Comparison of ENCODE assay signal across 12 cellular contexts in genomic region chr1:3894626-3895278, GRCh38. TPM values are rescaled to one million over a fixed set of nuclear protein-coding genes. Genes with fewer than 3 reads are reported as not detected.
DNase-seq lines count a peak whose midpoint lies in the region; ATAC-seq and TF ChIP-seq lines count a peak whose summit lies in the region.
"Had no signal": no experiment of that assay in that cellular context is flagged by ENCODE, and none has a peak within 500 bp of the region (broad histone marks: within the 10 kb centered on the region; RNA-seq: fewer than 3 reads in every experiment).

No MANE protein-coding gene starts in this region.

- H3K18ac ChIP-seq in IMR-90 (ENCODE audit: low read depth, low read length) (no peak overlapping the region), mesenchymal stem cell (ENCODE audit: low read depth in 1 of 2, low read length in 2 of 2) (no peak overlapping the region)

- no peak overlapping the region for H4K5ac ChIP-seq in IMR-90 (ENCODE audit: low read depth, low read length)

- H3K9ac ChIP-seq in IMR-90 (ENCODE audit: low read depth, low read length) (no peak overlapping the region), mesenchymal stem cell (ENCODE audit: low read length) (no peak overlapping the region)
- H3K9ac ChIP-seq: BLaER1 treated with 17β-estradiol and CSF1 and Interleukin-3, amounts not matched to agents 10 nM and 100 nM had no signal

- no peak overlapping the region for H4K91ac ChIP-seq in IMR-90 (ENCODE audit: insufficient read depth, low read depth, low read length)
- H4K91ac ChIP-seq in mesenchymal stem cell (ENCODE audit: low read length), result no peak overlapping the region

- no peak overlapping the region for H2BK20ac ChIP-seq in IMR-90 (ENCODE audit: low read depth, low read length)

- H3K4ac ChIP-seq in IMR-90 (ENCODE audit: low read depth, low read length) (peak overlapping the region; percentile 43; the same call in 1 of the 2 replicates), mesenchymal stem cell (ENCODE audit: low read depth in 1 of 2, low read length in 2 of 2) (no peak overlapping the region)

- 94% methylated on average over 5 of the region's 17 CpGs; no CpG with 5 or more reads in 1 of the 2 experiments for WGBS in IMR-90 (ENCODE audit: extremely low coverage in 2 of 2, insufficient read length in 1 of 2), 2 experiments
- WGBS in esophagus muscularis mucosa, result 78% methylated on average over 14 of the region's 17 CpGs
- 98% methylated on average over 17 of the region's 17 CpGs for WGBS in mesenchymal stem cell
- 94 to 97% (median 95%) methylated on average over 16 to 17 of the region's 17 CpGs for WGBS in spleen, 5 donors

- no peak overlapping the region for H2AK9ac ChIP-seq in IMR-90 (replicated peaks; ENCODE audit: low read depth, low read length, poor library complexity)

- POLR2A ChIA-PET in IMR-90 (lab: Charles Lee; ENCODE audit: unreplicated experiment), result no interaction called here

- peak overlapping the region; percentile 48 for H2BK5ac ChIP-seq in IMR-90 (ENCODE audit: low read depth, low read length, poor library complexity, severe bottlenecking)
- no peak overlapping the region for H2BK5ac ChIP-seq in mesenchymal stem cell (ENCODE audit: low read depth, low read length, poor library complexity, severe bottlenecking)

- H3K4me3 ChIP-seq in IMR-90 (ENCODE audit: insufficient read depth, low read depth, low read length) (no peak overlapping the region), esophagus muscularis mucosa (no peak overlapping the region), mesenchymal stem cell (ENCODE audit: insufficient read depth in 1 of 2, low read depth in 1 of 2, low read length in 2 of 2) (no peak overlapping the region), spleen (no peak overlapping the region)
- H3K4me3 ChIP-seq: BLaER1 treated with 17β-estradiol and CSF1 and Interleukin-3, amounts not matched to agents 10 nM and 100 nM had no signal

- TF ChIP-seq POLR2A in IMR-90 (IDR thresholded peaks at IDR 0.05; ENCODE audit: low read depth, low read length), result no peak
- TF ChIP-seq POLR2A in esophagus muscularis mucosa (IDR thresholded peaks at IDR 0.05; ENCODE audit: low read depth), result no peak
- no peak for TF ChIP-seq POLR2A in spleen (IDR thresholded peaks at IDR 0.05)

- H2BK12ac ChIP-seq in mesenchymal stem cell (ENCODE audit: low read length in 2 of 2), result no peak overlapping the region

- H3K23ac ChIP-seq in IMR-90 (ENCODE audit: low read depth, low read length), result no peak overlapping the region
- peak overlapping the region in 1 of 2 experiments; percentile 42 for H3K23ac ChIP-seq in mesenchymal stem cell (ENCODE audit: low read length in 2 of 2)

- H2AK5ac ChIP-seq in IMR-90 (ENCODE audit: low read depth, low read length) (no peak overlapping the region), mesenchymal stem cell (ENCODE audit: low read length, severe bottlenecking) (peak overlapping the region; percentile 79)

- CTCF ChIA-PET in IMR-90 (lab: Yijun Ruan, JAX), result interaction anchor here (1.0 kb wide), 1 partner anchor 11 kb away, joined by 3 read pairs; no protein-coding TSS in a partner anchor

- H2BK15ac ChIP-seq in IMR-90 (ENCODE audit: low read depth, low read length), result no peak overlapping the region
- no peak overlapping the region for H2BK15ac ChIP-seq in mesenchymal stem cell (ENCODE audit: low read depth, poor library complexity, severe bottlenecking)

- no peak overlapping the region for H3K14ac ChIP-seq in IMR-90 (replicated peaks; ENCODE audit: low read depth, low read length)
- no peak overlapping the region for H3K14ac ChIP-seq in mesenchymal stem cell (ENCODE audit: low read length in 2 of 2)

- dilution Hi-C loops in IMR-90 (cut with HindIII; ENCODE audit: low sequenced_read_pairs, unreplicated experiment), result no loop called here

- DNase-seq in IMR-90 (no peak), esophagus muscularis mucosa (ENCODE audit: extremely low spot score) (no peak), mesenchymal stem cell (no peak), spleen (peak; percentile 70), DMS53 (lab: John Stamatoyannopoulos, UW) (no peak), amniotic stem cell (lab: John Stamatoyannopoulos, UW) (no peak)
- DNase-seq in NK-92 treated with Interleukin-12 subunit alpha and Interleukin-12 subunit beta, amount 100 ng/mL, for 24 hours (lab: John Stamatoyannopoulos, UW), result no peak
- DNase-seq: ACHN; CD4-positive, CD25-positive, alpha-beta regulatory T cell had no signal

- TF ChIP-seq EP300 in esophagus muscularis mucosa (IDR thresholded peaks at IDR 0.05), result no peak

- H3K36me3 ChIP-seq in IMR-90 (ENCODE audit: control insufficient read depth, insufficient read depth, low read length) (peaks cover 23% of the 10 kb centered on the region), esophagus muscularis mucosa (peaks cover 12 to 30% (median 19%) of the 10 kb centered on the region in 4 donors), mesenchymal stem cell (ENCODE audit: control insufficient read depth in 1 of 2, insufficient read depth in 2 of 2, low read depth in 1 of 2, low read length in 2 of 2) (peaks cover 31 to 33% of the 10 kb centered on the region in 2 experiments), spleen (peaks cover 0 to 54% (median 25%) of the 10 kb centered on the region in 6 donors)

- no peak overlapping the region for H3K56ac ChIP-seq in IMR-90 (ENCODE audit: extremely low read depth, insufficient read depth, low read length)

- in situ Hi-C loops in IMR-90 (cut with MboI; ENCODE audit: low sequenced_read_pairs), result no loop called here

- peaks cover 9% of the 10 kb centered on the region; the same call in 1 of the 2 replicates for H3K9me1 ChIP-seq in IMR-90 (ENCODE audit: insufficient read depth, low read length)

- H2AFZ ChIP-seq in IMR-90 (replicated peaks; ENCODE audit: low read length, poor library complexity), result no peak overlapping the region
- H2AFZ ChIP-seq in mesenchymal stem cell (ENCODE audit: low read depth, low read length), result no peak overlapping the region

- BruUV-seq in IMR-90 (replicated peaks; lab: Mats Ljungman, UMichigan), result no TSS peak

- H3K27ac ChIP-seq in IMR-90 (ENCODE audit: insufficient read depth, low read length) (peak overlapping the region; percentile 17; the same call in 1 of the 2 replicates), esophagus muscularis mucosa (replicated peaks in 1 of 4) (peak overlapping the region; percentile 70 to 83 (median 77)), mesenchymal stem cell (ENCODE audit: low read length, poor library complexity, severe bottlenecking) (no peak overlapping the region), spleen (no peak overlapping the region)
- H3K27ac ChIP-seq: BLaER1 treated with 17β-estradiol and CSF1 and Interleukin-3, amounts not matched to agents 10 nM and 100 nM had no signal

- no peak overlapping the region for H3K4me2 ChIP-seq in IMR-90 (ENCODE audit: low read depth, low read length)
- H3K4me2 ChIP-seq in mesenchymal stem cell (ENCODE audit: low read length, poor library complexity, severe bottlenecking), result no peak overlapping the region

- H3K27me3 ChIP-seq in IMR-90 (ENCODE audit: control insufficient read depth, insufficient read depth, low read length) (no peaks in the 10 kb centered on the region), esophagus muscularis mucosa (no peaks in the 10 kb centered on the region), mesenchymal stem cell (ENCODE audit: control insufficient read depth in 1 of 2, insufficient read depth in 1 of 2, low read length in 2 of 2) (no peaks in the 10 kb centered on the region), spleen (replicated peaks in 1 of 7) (no peaks in the 10 kb centered on the region)
- H3K27me3 ChIP-seq: BLaER1 treated with 17β-estradiol and CSF1 and Interleukin-3, amounts not matched to agents 10 nM and 100 nM had no signal

- intact Hi-C loops in IMR-90 (cut with micrococcal nuclease), result no loop called here
- intact Hi-C loops in esophagus muscularis mucosa (cut with DNase I), result loop anchor here (10.0 kb wide), 1 partner anchor 100 kb away; the partner anchor contains the start of gene LRRC47
- intact Hi-C loops in spleen (cut with DNase I; ENCODE audit: low total_unique reads), result no loop called here

- H3K79me1 ChIP-seq in IMR-90 (ENCODE audit: low read depth in 1 of 2, low read length in 2 of 2) (peaks cover 13 to 39% of the 10 kb centered on the region in 2 experiments), mesenchymal stem cell (replicated peaks; ENCODE audit: low read length, poor library complexity, severe bottlenecking) (peaks cover 22% of the 10 kb centered on the region)

- H3K4me1 ChIP-seq in IMR-90 (ENCODE audit: control insufficient read depth, insufficient read depth, low read length) (peaks cover 14% of the 10 kb centered on the region), esophagus muscularis mucosa (peaks cover 10 to 60% (median 54%) of the 10 kb centered on the region in 4 donors), mesenchymal stem cell (ENCODE audit: control insufficient read depth, insufficient read depth, low read depth, low read length) (peaks cover 19% of the 10 kb centered on the region), spleen (peaks cover 9 to 75% (median 42%) of the 10 kb centered on the region in 6 donors)

- no peaks in the 10 kb centered on the region for H3K9me3 ChIP-seq in IMR-90 (ENCODE audit: control insufficient read depth, insufficient read depth, low read length)
- peaks cover 0 to 11% (median 5%) of the 10 kb centered on the region in 4 donors for H3K9me3 ChIP-seq in esophagus muscularis mucosa
- H3K9me3 ChIP-seq in mesenchymal stem cell (ENCODE audit: control insufficient read depth, low read length), result no peaks in the 10 kb centered on the region
- H3K9me3 ChIP-seq in spleen, result peaks cover 6 to 28% (median 21%) of the 10 kb centered on the region in 8 donors

- TF ChIP-seq RAD21 in IMR-90 (IDR thresholded peaks at IDR 0.05; ENCODE audit: low read length), result no peak

- no peak overlapping the region for H2BK120ac ChIP-seq in IMR-90 (ENCODE audit: low read depth, low read length)
- no peak overlapping the region for H2BK120ac ChIP-seq in mesenchymal stem cell (ENCODE audit: low read depth, low read length)

- H4K20me1 ChIP-seq in IMR-90 (ENCODE audit: insufficient read depth, low read length), result peaks cover 22% of the 10 kb centered on the region

- TF ChIP-seq CTCF in IMR-90 (conservative IDR thresholded peaks at IDR 0.05; ENCODE audit: low read depth, low read length) (no peak), esophagus muscularis mucosa (IDR thresholded peaks at IDR 0.05) (no peak), spleen (IDR thresholded peaks at IDR 0.05 in 8 of 11, conservative IDR thresholded peaks at IDR 0.05 in 3 of 11) (no peak)

- no peak overlapping the region for H4K8ac ChIP-seq in IMR-90 (ENCODE audit: low read depth in 2 of 2, low read length in 2 of 2)
- no peak overlapping the region for H4K8ac ChIP-seq in mesenchymal stem cell (ENCODE audit: low read length)

- ATAC-seq in IMR-90 (ENCODE audit: low read depth), result no peak
- ATAC-seq in HG02642 (IDR thresholded peaks at IDR 0.05; ENCODE audit: poor library complexity, unreplicated experiment), result no peak
- ATAC-seq: HCT116 had no signal

RNA-seq across cellular contexts. Expression of gene C1orf174, which starts 5.3 kb away (rescaled TPM):
- total RNA-seq in IMR-90 (2012; rRNA removed) (45.7 and 49.7 TPM in 2 replicates), esophagus muscularis mucosa (10 to 100 TPM; 25.0 to 35.1 (median 27.6) TPM), spleen (10 to 100 TPM; 19.7 to 34.5 (median 23.7) TPM)
- polyA plus RNA-seq in IMR-90 (2012; rRNA removed) (22.5 and 26.7 TPM in 2 replicates), spleen (10 to 100 TPM; 14.9 to 24.2 (median 15.8) TPM)
- polyA plus RNA-seq in IMR-90 (2012; cell fraction: cytosol; rRNA removed), result 18.4 and 30.4 TPM in 2 replicates
- polyA plus RNA-seq in IMR-90 (2012; cell fraction: nucleus; rRNA removed; ENCODE audit: low replicate concordance), result 41.8 and 56.3 TPM in 2 replicates
- 23.5 TPM for polyA plus RNA-seq in mesenchymal stem cell (2013, experiment 1 of 2)
- polyA plus RNA-seq in mesenchymal stem cell (2013, experiment 2 of 2), result 24.0 TPM

RNA-seq across cellular contexts. Expression of gene DFFB, which starts 37.5 kb away (rescaled TPM):
- total RNA-seq in IMR-90 (2012; rRNA removed), result 6.7 and 7.3 TPM in 2 replicates
- polyA plus RNA-seq in IMR-90 (2012; rRNA removed), result 6.5 and 8.2 TPM in 2 replicates
- 4.6 and 5.5 TPM in 2 replicates for polyA plus RNA-seq in IMR-90 (2012; cell fraction: cytosol; rRNA removed)
- polyA plus RNA-seq in IMR-90 (2012; cell fraction: nucleus; rRNA removed; ENCODE audit: low replicate concordance), result 19.8 and 20.2 TPM in 2 replicates
- 10 to 100 TPM in 1 of 4 donors, 1 to 10 TPM in 3; 5.0 to 13.4 (median 5.2) TPM for total RNA-seq in esophagus muscularis mucosa
- polyA plus RNA-seq in mesenchymal stem cell (2013, experiment 1 of 2), result 5.7 TPM
- 5.4 TPM for polyA plus RNA-seq in mesenchymal stem cell (2013, experiment 2 of 2)
- total RNA-seq in spleen, result 10 to 100 TPM in 5 of 7 donors, 1 to 10 TPM in 2; 8.5 to 13.8 (median 12.1) TPM
- 10 to 100 TPM in 1 of 3 donors, 1 to 10 TPM in 2; 6.3 to 10.5 (median 8.7) TPM for polyA plus RNA-seq in spleen

RNA-seq across cellular contexts. Expression of gene CEP104, which starts 37.7 kb away (rescaled TPM):
- total RNA-seq in IMR-90 (2012; rRNA removed) (14.3 and 20.0 TPM in 2 replicates), esophagus muscularis mucosa (10 to 100 TPM; 42.7 to 84.2 (median 69.8) TPM), spleen (10 to 100 TPM; 26.4 to 49.4 (median 42.0) TPM)
- polyA plus RNA-seq in IMR-90 (2012; rRNA removed) (17.5 and 17.9 TPM in 2 replicates), spleen (1 to 10 TPM; 4.5 to 8.4 (median 5.3) TPM)
- 5.9 and 7.6 TPM in 2 replicates for polyA plus RNA-seq in IMR-90 (2012; cell fraction: cytosol; rRNA removed)
- 17.7 and 21.7 TPM in 2 replicates for polyA plus RNA-seq in IMR-90 (2012; cell fraction: nucleus; rRNA removed; ENCODE audit: low replicate concordance)
- 19.9 TPM for polyA plus RNA-seq in mesenchymal stem cell (2013, experiment 1 of 2)
- 20.7 TPM for polyA plus RNA-seq in mesenchymal stem cell (2013, experiment 2 of 2)

Comparison
In these comparisons a context has a peak if more than half of its experiments do, and no peak if none do; other contexts are left out.
1. H3K27ac ChIP-seq: peak in IMR-90 (single experiment) and esophagus muscularis mucosa (4 of 4); none in mesenchymal stem cell (single experiment) and spleen (0 of 8).